17 cellular contexts compared by ENCODE assay signal in the genomic region with DNA sequence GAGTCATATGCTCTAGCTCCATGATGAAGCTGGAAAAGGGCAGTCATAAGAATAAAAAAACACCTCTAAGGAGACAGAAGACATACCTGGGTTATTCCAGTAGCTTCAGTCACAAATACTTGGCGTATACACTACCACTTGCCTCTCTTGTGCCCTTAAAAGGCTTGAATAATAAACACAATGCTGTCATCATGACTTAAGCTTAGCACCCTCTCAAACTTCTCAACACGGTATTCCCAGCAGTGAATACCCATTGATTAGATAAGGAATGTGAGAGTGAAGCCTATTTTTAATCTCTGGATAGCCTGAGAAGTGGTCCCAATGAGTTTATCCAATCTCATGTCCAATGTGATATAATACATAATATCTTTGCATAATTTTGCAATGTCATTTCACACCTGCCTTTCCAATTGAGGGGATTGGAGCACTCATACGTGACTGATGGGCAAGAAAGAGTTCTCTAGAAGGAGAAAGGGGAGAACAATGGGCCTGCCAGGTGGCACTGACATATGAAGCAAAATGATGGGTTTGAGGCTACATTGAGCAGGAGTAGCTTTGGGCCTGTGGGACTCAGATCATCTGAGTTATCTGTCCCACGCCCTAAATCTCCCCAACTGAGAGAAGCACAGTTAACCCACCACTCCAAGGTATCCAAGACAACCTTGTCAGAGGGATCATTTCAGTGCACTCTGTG.
A peak's percentile ranks its signal among the peaks of the same experiment; 100 is the strongest.
DNase-seq lines count a peak whose midpoint lies in the region; ATAC-seq and TF ChIP-seq lines count a peak whose summit lies in the region.
"Had no signal": no experiment of that assay in that cellular context is flagged by ENCODE, and none has a peak within 500 bp of the region (broad histone marks: within the 10 kb centered on the region; RNA-seq: fewer than 3 reads in every experiment).

No MANE protein-coding gene starts in this region.

- no peaks in the 10 kb centered on the region for H3K36me3 Mint-ChIP-seq in T-helper 17 cell (ENCODE audit: low read depth)

- H3K27me3 Mint-ChIP-seq in T-helper 17 cell = peaks cover 5% of the 10 kb centered on the region
- H3K27me3 Mint-ChIP-seq: B cell; CD4-positive, alpha-beta T cell had no signal

- no peaks in the 10 kb centered on the region for H3K4me1 Mint-ChIP-seq in T-helper 17 cell
- H3K4me1 Mint-ChIP-seq: B cell had no signal

- no peak for TF ChIP-seq CTCF in heart right ventricle (IDR thresholded peaks at IDR 0.05)

- no peak for DNase-seq in Right ventricle myocardium superior
- DNase-seq in cardiac septum (ENCODE audit: low spot score) = no peak
- DNase-seq in heart right ventricle = no peak
- no peak for DNase-seq in right cardiac atrium
- no peak for DNase-seq in activated CD8-positive, alpha-beta memory T cell treated with anti-CD3 and anti-CD28 coated beads, Interleukin-2, amount 50 U/mL, for 48 hours
- DNase-seq in substantia nigra (lab: John Stamatoyannopoulos, UW) = no peak
- DNase-seq in T-helper 17 cell = no peak
- DNase-seq: 8988T; Caco-2; CD4-positive, alpha-beta T cell; DMS79; GDM1; HCEC 1CT had no signal

- H3K4me3 ChIP-seq in heart right ventricle (no peak overlapping the region), right cardiac atrium (ENCODE audit: low read length) (no peak overlapping the region)
- H3K4me3 ChIP-seq: GM23338 had no signal

- intact Hi-C loops in Right ventricle myocardium superior (cut with DNase I) (no loop called here), cardiac septum (cut with DNase I) (no loop called here), heart right ventricle (cut with DNase I) (loop anchor here in 1 of 10 donors (10.0 kb wide), 1 partner anchor 298 kb away; a partner anchor contains a TSS), right cardiac atrium (cut with DNase I) (no loop called here)

- H3K27me3 ChIP-seq in heart right ventricle (no peaks in the 10 kb centered on the region), right cardiac atrium (ENCODE audit: control insufficient read depth, insufficient read depth) (no peaks in the 10 kb centered on the region)

- peak; percentile 83 for ATAC-seq in Right ventricle myocardium superior (ENCODE audit: poor library complexity)
- ATAC-seq in heart right ventricle = peak in 7 of 8 donors; percentile 79 to 97 (median 88)
- ATAC-seq in right cardiac atrium = peak; percentile 85 to 88
- ATAC-seq in T-helper 17 cell = no peak
- ATAC-seq: GM23338 had no signal

- H3K9me3 ChIP-seq in heart right ventricle = no peaks in the 10 kb centered on the region
- H3K9me3 ChIP-seq in right cardiac atrium (ENCODE audit: control insufficient read depth, low read length) = no peaks in the 10 kb centered on the region
- no peaks in the 10 kb centered on the region for H3K9me3 ChIP-seq in T-helper 17 cell (ENCODE audit: control insufficient read depth, low read length, poor library complexity, severe bottlenecking)
- H3K9me3 ChIP-seq: Caco-2 had no signal

- WGBS in heart right ventricle, 2 donors = 48 to 49% methylated on average over 4 of the region's 4 CpGs
- WGBS in right cardiac atrium = 40% methylated on average over 4 of the region's 4 CpGs

- no peak overlapping the region for H3K4me3 Mint-ChIP-seq in T-helper 17 cell
- H3K4me3 Mint-ChIP-seq: B cell; CD4-positive, alpha-beta T cell; GM23338 had no signal

- H3K4me1 ChIP-seq in heart right ventricle (peaks cover 0 to 25% (median 0%) of the 10 kb centered on the region in 9 donors), right cardiac atrium (ENCODE audit: control insufficient read depth, insufficient read depth, low read length) (no peaks in the 10 kb centered on the region)
- H3K4me1 ChIP-seq: Caco-2 had no signal

- no peak overlapping the region for H3K27ac Mint-ChIP-seq in T-helper 17 cell
- H3K27ac Mint-ChIP-seq: B cell; CD4-positive, alpha-beta T cell; GM23338 had no signal

- H3K27ac ChIP-seq in heart right ventricle = peak overlapping the region in 4 of 10 donors; percentile 16 to 43 (median 30)
- no peak overlapping the region for H3K27ac ChIP-seq in right cardiac atrium (ENCODE audit: low read length)
- H3K27ac ChIP-seq in substantia nigra (ENCODE audit: low read depth, low read length, poor library complexity, severe bottlenecking) = no peak overlapping the region
- H3K27ac ChIP-seq: C4-2B, HL-60 had no signal

- no peaks in the 10 kb centered on the region for H3K36me3 ChIP-seq in heart right ventricle
